1 cellular context compared by ENCODE assay signal in the genomic region with DNA sequence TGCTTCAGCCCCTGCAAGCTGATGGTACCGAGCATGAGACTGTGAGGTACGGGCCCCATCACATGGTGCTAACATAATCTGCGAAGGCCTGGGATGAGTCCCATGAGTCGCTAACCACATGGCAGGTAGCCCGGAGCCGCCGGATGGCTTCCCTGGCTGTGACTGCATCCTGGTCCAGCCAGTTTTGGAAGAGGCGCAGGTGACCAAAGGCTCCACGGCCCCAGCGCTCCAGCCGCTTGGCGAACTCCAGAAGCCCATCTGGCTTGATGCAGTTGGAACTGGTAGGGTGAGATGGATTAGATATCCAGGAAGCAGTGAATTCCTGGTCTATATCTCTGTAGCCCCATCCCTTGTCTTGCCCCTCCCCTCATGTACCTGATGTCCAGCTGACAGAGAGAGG.
TF ChIP-seq lines count a peak whose summit lies in the region.

No MANE protein-coding gene starts in this region.

TF ChIP-seq in GM23338, 12 proteins besides CTCF, POLR2A, EP300 and RAD21 (continued from another document):
- no peak for TF ChIP-seq CREB1 (CRISPR knock-in tag; IDR thresholded peaks at IDR 0.05; ENCODE audit: low read depth)
- TF ChIP-seq EZH2 (IDR thresholded peaks at IDR 0.05; ENCODE audit: low read depth, unreplicated experiment) = no peak
